21 cellular contexts compared by ENCODE assay signal in the genomic region with DNA sequence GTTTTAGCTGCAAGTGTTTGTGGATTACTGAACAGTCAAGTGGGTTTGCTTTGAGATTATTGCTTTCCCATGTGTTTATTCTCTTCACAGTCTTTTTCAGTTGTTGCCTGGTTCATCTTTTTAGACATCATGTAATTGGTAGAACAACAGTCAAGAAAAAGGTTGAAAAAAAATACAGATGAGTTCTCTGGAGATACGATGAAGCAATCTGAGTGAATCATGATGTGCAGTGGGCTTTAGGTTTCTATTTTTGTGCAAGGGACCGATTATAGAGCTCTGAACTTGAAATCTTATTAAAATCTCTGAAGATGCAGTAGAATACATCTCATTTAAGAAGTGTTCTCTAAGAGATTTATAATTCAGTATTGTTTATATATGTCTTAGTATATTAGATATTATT.
"Had no signal": no experiment of that assay in that cellular context is flagged by ENCODE, and none has a peak within 500 bp of the region (broad histone marks: within the 10 kb centered on the region; RNA-seq: fewer than 3 reads in every experiment).

No MANE protein-coding gene starts in this region.

- H3K27ac ChIP-seq: cardiac muscle cell had no signal

- H3K27me3 ChIP-seq: cardiac muscle cell had no signal

- H3K4me3 ChIP-seq: cardiac muscle cell, K562 had no signal

- H3K36me3 ChIP-seq: cardiac muscle cell had no signal

- ATAC-seq: activated CD8-positive, alpha-beta memory T cell treated with anti-CD3 and anti-CD28 coated beads, Interleukin-2, amount 10 ng/mL, durations not matched to agents 7 days and 5 days; activated naive CD8-positive, alpha-beta T cell treated with anti-CD3 and anti-CD28 coated beads, Interleukin-2, amount 50 U/mL, for 24 hours; K562; PC-3; WTC11 had no signal

- DNase-seq: activated CD4-positive, alpha-beta T cell treated with anti-CD3 and anti-CD28 coated beads for 48 hours; activated CD4-positive, alpha-beta T cell treated with anti-CD3 and anti-CD28 coated beads, Interleukin-2, amount 50 U/mL, for 4 hours; activated CD4-positive, CD25-positive, alpha-beta regulatory T cell treated with anti-CD3 and anti-CD28 coated beads, Interleukin-2, amount 50 U/mL, for 72 hours; activated CD8-positive, alpha-beta memory T cell treated with anti-CD3 and anti-CD28 coated beads, Interleukin-2, amount 10 ng/mL, durations not matched to agents 7 days and 5 days; activated effector memory CD4-positive, alpha-beta T cell treated with Interleukin-2 at 50 U/mL for 16 hours; activated naive CD4-positive, alpha-beta T cell; activated naive CD8-positive, alpha-beta T cell treated with anti-CD3 and anti-CD28 coated beads, Interleukin-2, amount 50 U/mL, for 24 hours; activated T-cell treated with anti-CD3 and anti-CD28 coated beads, Interleukin-2, amount 50 U/mL, for 24 hours; amygdala; Kasumi-1; NCI-H1105; NCI-H1436 treated with DMSO at 0.1 percent for 48 hours; NCI-H187; NCI-H2081; NCI-H446; NCI-H524; PC-3; SHP77 treated with DMSO at 0.1 percent for 48 hours had no signal
